10 cellular contexts compared by ENCODE assay signal in the genomic region with DNA sequence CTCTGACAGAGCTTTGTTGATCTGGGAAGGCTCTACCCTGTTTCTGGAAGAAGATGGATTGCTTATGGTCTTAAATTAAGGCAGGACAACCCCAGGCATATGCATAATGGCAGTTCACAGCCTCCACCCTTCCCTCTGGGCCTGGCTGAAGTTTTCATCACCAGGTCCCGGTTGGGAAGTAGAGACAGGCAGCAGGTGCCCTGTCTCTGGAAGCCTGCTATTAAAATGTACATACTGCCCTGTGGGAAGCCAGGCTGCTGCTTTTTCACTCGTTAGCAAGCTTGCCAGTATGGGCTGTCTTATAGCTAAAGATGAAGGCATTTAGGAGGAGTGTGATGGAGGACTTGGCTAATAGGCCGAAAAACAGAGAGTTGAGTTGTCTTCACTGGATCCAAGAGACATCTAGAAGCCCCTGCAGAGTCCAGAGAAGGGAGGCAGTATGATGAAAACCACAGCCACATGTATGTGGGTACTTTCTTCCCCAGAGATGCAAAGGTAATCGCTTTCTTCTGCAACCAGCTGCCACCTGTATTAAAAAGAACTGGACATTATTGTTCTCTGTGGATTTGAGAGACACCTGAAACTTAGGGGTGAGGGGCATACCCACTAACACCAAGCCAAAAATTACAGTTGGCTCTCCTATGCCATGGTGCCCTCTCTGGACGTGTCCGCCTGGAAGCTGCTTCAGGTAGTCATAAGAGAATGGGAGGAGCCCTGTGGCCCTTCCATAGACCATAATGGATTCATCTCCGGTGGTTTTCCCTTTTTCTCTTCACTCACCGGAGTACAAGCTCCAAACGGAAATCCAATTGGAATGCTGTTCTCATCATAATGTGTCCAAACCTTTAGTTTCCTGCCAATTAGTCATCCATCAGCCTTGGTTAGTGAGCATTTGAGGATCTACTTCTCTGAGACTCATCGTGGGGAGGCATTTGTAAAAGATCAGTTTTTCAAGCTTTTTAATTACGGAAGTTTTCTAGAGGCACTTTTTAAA. TPM values are rescaled to one million over a fixed set of nuclear protein-coding genes. Genes with fewer than 3 reads are reported as not detected.
DNase-seq lines count a peak whose midpoint lies in the region; ATAC-seq and TF ChIP-seq lines count a peak whose summit lies in the region.
"Had no signal": no experiment of that assay in that cellular context is flagged by ENCODE, and none has a peak within 500 bp of the region (broad histone marks: within the 10 kb centered on the region; RNA-seq: fewer than 3 reads in every experiment).

No MANE protein-coding gene starts in this region.

- no peaks in the 10 kb centered on the region for H3K4me1 Mint-ChIP-seq in naive thymus-derived CD8-positive, alpha-beta T cell

- H3K4me3 ChIP-seq in RWPE2 (ENCODE audit: severe bottlenecking): no peak overlapping the region
- no peak overlapping the region for H3K4me3 ChIP-seq in fibroblast of the aortic adventitia (ENCODE audit: low read depth, low read length)
- H3K4me3 ChIP-seq in thoracic aorta: no peak overlapping the region
- H3K4me3 ChIP-seq in coronary artery: no peak overlapping the region
- H3K4me3 ChIP-seq: uterus had no signal

- H3K27me3 ChIP-seq in RWPE2 (ENCODE audit: insufficient read depth, poor library complexity, severe bottlenecking): no peaks in the 10 kb centered on the region
- H3K27me3 ChIP-seq in thoracic aorta (replicated peaks; ENCODE audit: insufficient read depth): no peaks in the 10 kb centered on the region
- H3K27me3 ChIP-seq: uterus had no signal

- H3K27me3 Mint-ChIP-seq in naive thymus-derived CD8-positive, alpha-beta T cell: no peaks in the 10 kb centered on the region

- no peak overlapping the region for H3K4me3 Mint-ChIP-seq in naive thymus-derived CD8-positive, alpha-beta T cell

- peaks cover 57% of the 10 kb centered on the region for H3K36me3 ChIP-seq in RWPE2 (ENCODE audit: low read depth)
- H3K36me3 ChIP-seq in thoracic aorta: peaks cover 19% of the 10 kb centered on the region
- H3K36me3 ChIP-seq: uterus had no signal

- peak overlapping the region; percentile 96 for H3K27ac ChIP-seq in RWPE2 (ENCODE audit: poor library complexity, severe bottlenecking)
- H3K27ac ChIP-seq in thoracic aorta: peak overlapping the region; percentile 91 to 95
- peak overlapping the region in 1 of 2 donors; percentile 1 for H3K27ac ChIP-seq in coronary artery

- POLR2A ChIA-PET in naive thymus-derived CD8-positive, alpha-beta T cell (lab: Charles Lee): no interaction called here

- H3K4me1 ChIP-seq in RWPE2 (ENCODE audit: insufficient read depth, poor library complexity, severe bottlenecking) (peaks cover 68% of the 10 kb centered on the region), thoracic aorta (ENCODE audit: control insufficient read depth in 1 of 2, low read depth in 2 of 2) (peaks cover 45 to 96% of the 10 kb centered on the region in 2 donors)

- H3K9me3 ChIP-seq in RWPE2 (ENCODE audit: severe bottlenecking) (no peaks in the 10 kb centered on the region), thoracic aorta (no peaks in the 10 kb centered on the region)
- H3K9me3 ChIP-seq: uterus had no signal

- no peak overlapping the region for H3K27ac Mint-ChIP-seq in naive thymus-derived CD8-positive, alpha-beta T cell

- peak; percentile 70 for ATAC-seq in RWPE2 (ENCODE audit: low read depth)
- no peak for ATAC-seq in thoracic aorta (ENCODE audit: insufficient number of reproducible peaks, low FRiP score, low read depth)
- no peak for ATAC-seq in naive thymus-derived CD8-positive, alpha-beta T cell

- no peaks in the 10 kb centered on the region for H3K9me3 Mint-ChIP-seq in naive thymus-derived CD8-positive, alpha-beta T cell

- peaks cover 0 to 81% (median 7%) of the 10 kb centered on the region in 3 donors for H3K36me3 Mint-ChIP-seq in naive thymus-derived CD8-positive, alpha-beta T cell

- DNase-seq in HCEC 1CT (peak; percentile 84), RWPE2 (ENCODE audit: low spot score) (peak; percentile 76), fibroblast of the aortic adventitia (ENCODE audit: low read depth) (peak; percentile 49), thoracic aorta (ENCODE audit: low spot score) (no peak), coronary artery (ENCODE audit: low spot score) (no peak), medulla oblongata (ENCODE audit: extremely low spot score) (no peak)
- no peak for DNase-seq in naive thymus-derived CD8-positive, alpha-beta T cell
- DNase-seq: DND-41, NCI-H187, uterus had no signal

- no peak for TF ChIP-seq CTCF in RWPE2 (IDR thresholded peaks at IDR 0.05; ENCODE audit: poor library complexity, severe bottlenecking)
- no peak for TF ChIP-seq CTCF in fibroblast of the aortic adventitia (IDR thresholded peaks at IDR 0.05; ENCODE audit: insufficient read depth, low read length)
- TF ChIP-seq CTCF in thoracic aorta (IDR thresholded peaks at IDR 0.05): no peak
- no peak for TF ChIP-seq CTCF in coronary artery (IDR thresholded peaks at IDR 0.05)

RNA-seq across cellular contexts. Expression of gene ABHD2, which starts 34.6 kb away (rescaled TPM):
- total RNA-seq in fibroblast of the aortic adventitia (ENCODE audit: low replicate concordance) (34.5 and 100 TPM in 2 replicates), thoracic aorta (100 to 1,000 TPM; 177 to 283 TPM)
- total RNA-seq in naive thymus-derived CD8-positive, alpha-beta T cell: 10 to 100 TPM; 47.6 to 49.9 TPM
- polyA plus RNA-seq in naive thymus-derived CD8-positive, alpha-beta T cell: 10 to 100 TPM; 14.0 to 17.1 (median 15.0) TPM

Comparison
In these comparisons a context has a peak if more than half of its experiments do, and no peak if none do; other contexts are left out.
1. DNase-seq: peak in HCEC 1CT (single experiment), RWPE2 (single experiment) and fibroblast of the aortic adventitia (single experiment); none in thoracic aorta (single experiment), coronary artery (single experiment), medulla oblongata (single experiment) and naive thymus-derived CD8-positive, alpha-beta T cell (0 of 10).